In the genomic region with DNA sequence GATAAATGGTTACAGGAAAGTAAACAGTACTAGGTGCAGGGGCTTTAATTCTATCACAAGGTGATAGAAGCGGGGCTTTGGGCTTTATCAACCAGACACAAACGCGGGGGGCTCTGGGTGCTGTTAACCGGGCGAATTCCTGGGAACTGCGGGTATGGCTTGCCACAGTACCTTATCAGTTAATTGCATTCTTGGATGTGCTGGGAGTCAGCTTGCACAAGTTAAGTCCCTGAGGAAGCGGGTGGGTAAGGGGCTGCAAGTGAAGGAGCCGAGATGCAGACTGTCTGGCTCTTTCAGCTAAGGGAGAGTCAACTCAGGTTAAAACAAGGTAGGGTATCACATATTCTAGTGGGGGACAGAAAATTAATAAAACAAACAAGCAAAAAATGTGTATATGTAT, we compare ENCODE assay signal across 9 cellular contexts. TPM values are rescaled to one million over a fixed set of nuclear protein-coding genes. Genes with fewer than 3 reads are reported as not detected.
A peak's percentile ranks its signal among the peaks of the same experiment; 100 is the strongest.
DNase-seq lines count a peak whose midpoint lies in the region; ATAC-seq and TF ChIP-seq lines count a peak whose summit lies in the region.
"Had no signal": no experiment of that assay in that cellular context is flagged by ENCODE, and none has a peak within 500 bp of the region (broad histone marks: within the 10 kb centered on the region; RNA-seq: fewer than 3 reads in every experiment).

No MANE protein-coding gene starts in this region.

- no peak overlapping the region for H2BK20ac ChIP-seq in H9 (ENCODE audit: low read depth, low read length, poor library complexity, severe bottlenecking)

- no peak for ATAC-seq in natural killer cell treated with Interleukin-12 subunit alpha and Interleukin-12 subunit beta and Interleukin-15 and Interleukin-18, amount 100 ng/mL, for 72 hours
- ATAC-seq in GM18873 (IDR thresholded peaks at IDR 0.05; ENCODE audit: low FRiP score, unreplicated experiment): no peak

- H3K27ac ChIP-seq in duodenal mucosa (ENCODE audit: low read depth, low read length) (peak overlapping the region; percentile 71), H9 (ENCODE audit: insufficient read length, low read depth, low read length) (no peak overlapping the region)

- H3K23ac ChIP-seq in H9 (ENCODE audit: insufficient read length, low read depth, low read length): no peak overlapping the region

- no peaks in the 10 kb centered on the region for H3K79me2 ChIP-seq in H9 (ENCODE audit: insufficient read depth, low read length)

- H3K27me3 ChIP-seq in BJ (ENCODE audit: control insufficient read depth, insufficient read depth, low read length): no peaks in the 10 kb centered on the region
- no peaks in the 10 kb centered on the region for H3K27me3 ChIP-seq in MG63
- no peaks in the 10 kb centered on the region for H3K27me3 ChIP-seq in duodenal mucosa (ENCODE audit: control insufficient read depth in 1 of 2, insufficient read depth in 2 of 2, low read length in 2 of 2)
- H3K27me3 ChIP-seq in H9 (ENCODE audit: insufficient read depth, low read length): no peaks in the 10 kb centered on the region

- H2BK120ac ChIP-seq in H9 (ENCODE audit: low read depth, low read length, poor library complexity, severe bottlenecking): no peak overlapping the region

- peak overlapping the region; percentile 83 to 85 for H3K9ac ChIP-seq in duodenal mucosa (ENCODE audit: low read depth in 1 of 2, low read length in 2 of 2)
- H3K9ac ChIP-seq in H9 (ENCODE audit: extremely low read depth, insufficient read length, low read length): no peak overlapping the region

- no peak overlapping the region for H2AK5ac ChIP-seq in H9 (ENCODE audit: insufficient read length, low read length)

- H3K27ac Mint-ChIP-seq in natural killer cell treated with Interleukin-12 subunit alpha and Interleukin-12 subunit beta and Interleukin-15 and Interleukin-18, amount 100 ng/mL, for 72 hours: peak overlapping the region; percentile 99 to 100
- H3K27ac Mint-ChIP-seq in H9 (no peak overlapping the region; a peak in 1 of 7 replicates), chondrocyte (ENCODE audit: unreplicated experiment) (no peak overlapping the region)

- TF ChIP-seq CTCF in BJ (IDR thresholded peaks at IDR 0.05; ENCODE audit: insufficient read depth, low read depth, low read length) (no peak), H9 (conservative IDR thresholded peaks at IDR 0.05) (no peak), chondrocyte (IDR thresholded peaks at IDR 0.05) (no peak)

- no peak overlapping the region for H2BK5ac ChIP-seq in H9 (ENCODE audit: insufficient read length, low read length)

- H3K4me3 ChIP-seq in BJ (ENCODE audit: low read depth, low read length) (peak overlapping the region; percentile 42), MG63 (peak overlapping the region; percentile 44; the same call in 1 of the 2 replicates), duodenal mucosa (ENCODE audit: low read depth in 1 of 2, low read length in 2 of 2) (peak overlapping the region; percentile 88 to 98)

- POLR2A ChIA-PET in BJ (lab: Charles Lee): no interaction called here

- H3K4me2 ChIP-seq in H9 (ENCODE audit: insufficient read depth, insufficient read length, low read length): no peak overlapping the region

- no peak overlapping the region for H3K56ac ChIP-seq in H9 (ENCODE audit: insufficient read length, low read depth, low read length)

- peak overlapping the region; percentile 94 for H3K4me3 Mint-ChIP-seq in natural killer cell treated with Interleukin-12 subunit alpha and Interleukin-12 subunit beta and Interleukin-15 and Interleukin-18, amount 100 ng/mL, for 72 hours
- no peak overlapping the region for H3K4me3 Mint-ChIP-seq in H9
- no peak overlapping the region for H3K4me3 Mint-ChIP-seq in chondrocyte (ENCODE audit: unreplicated experiment)

- no peak overlapping the region for H2BK15ac ChIP-seq in H9 (ENCODE audit: low read depth, low read length)

- H3K4me1 ChIP-seq in duodenal mucosa (ENCODE audit: control insufficient read depth in 1 of 2, insufficient read depth in 2 of 2, low read length in 2 of 2): peaks cover 6 to 20% of the 10 kb centered on the region in 2 donors
- H3K4me1 ChIP-seq in H9 (ENCODE audit: insufficient read depth, low read length): no peaks in the 10 kb centered on the region

- WGBS in H9 (ENCODE audit: extremely low coverage, insufficient read length, low lambda C conversion rate): no CpG with 5 or more reads among the region's 8 CpGs

- no peaks in the 10 kb centered on the region for H3K27me3 Mint-ChIP-seq in natural killer cell treated with Interleukin-12 subunit alpha and Interleukin-12 subunit beta and Interleukin-15 and Interleukin-18, amount 100 ng/mL, for 72 hours
- H3K27me3 Mint-ChIP-seq in H9 (ENCODE audit: low read depth): no peaks in the 10 kb centered on the region
- peaks cover 3% of the 10 kb centered on the region for H3K27me3 Mint-ChIP-seq in chondrocyte (ENCODE audit: low read depth)

- no peak overlapping the region for H3T11ph ChIP-seq in H9 (ENCODE audit: low read length)

- CTCF ChIA-PET in BJ (lab: Yijun Ruan, JAX): no interaction called here

- no peak overlapping the region for H4K91ac ChIP-seq in H9 (ENCODE audit: insufficient read length, low read depth, low read length)

- H3K79me1 ChIP-seq in H9 (ENCODE audit: insufficient read depth, low read depth, low read length, poor library complexity, severe bottlenecking): no peaks in the 10 kb centered on the region

- peaks cover 65 to 86% of the 10 kb centered on the region in 2 donors for H3K4me1 Mint-ChIP-seq in natural killer cell treated with Interleukin-12 subunit alpha and Interleukin-12 subunit beta and Interleukin-15 and Interleukin-18, amount 100 ng/mL, for 72 hours (ENCODE audit: low read depth in 2 of 2)
- peaks cover 4 to 9% of the 10 kb centered on the region in 2 experiments; a peak in 1 of 4 replicates for H3K4me1 Mint-ChIP-seq in H9
- no peaks in the 10 kb centered on the region for H3K4me1 Mint-ChIP-seq in chondrocyte (ENCODE audit: low read depth)

- no peak overlapping the region for H3K14ac ChIP-seq in H9 (ENCODE audit: insufficient read depth, low read length)

- H3K36me3 Mint-ChIP-seq in natural killer cell treated with Interleukin-12 subunit alpha and Interleukin-12 subunit beta and Interleukin-15 and Interleukin-18, amount 100 ng/mL, for 72 hours: peaks cover 44% of the 10 kb centered on the region
- H3K36me3 Mint-ChIP-seq in H9 (ENCODE audit: insufficient read depth in 1 of 3, low read depth in 3 of 3): no peaks in the 10 kb centered on the region
- no peaks in the 10 kb centered on the region for H3K36me3 Mint-ChIP-seq in chondrocyte (ENCODE audit: low read depth)

- no peak overlapping the region for H4K8ac ChIP-seq in H9 (replicated peaks; ENCODE audit: insufficient read length, low read depth, low read length)

- no peak overlapping the region for H2AFZ ChIP-seq in H9 (ENCODE audit: low read length)

- H3K18ac ChIP-seq in H9 (ENCODE audit: insufficient read length, low read depth, low read length): no peak overlapping the region

- no peak overlapping the region for H3K4ac ChIP-seq in H9 (ENCODE audit: low read depth, low read length)

- H3K9me3 ChIP-seq in MG63 (no peaks in the 10 kb centered on the region), duodenal mucosa (ENCODE audit: control insufficient read depth in 1 of 2, low read length in 2 of 2) (no peaks in the 10 kb centered on the region), H9 (ENCODE audit: control insufficient read depth, low read depth, low read length) (no peaks in the 10 kb centered on the region)

- no peaks in the 10 kb centered on the region for H4K20me1 ChIP-seq in H9 (ENCODE audit: control insufficient read depth, insufficient read depth, insufficient read length)

- H3K23me2 ChIP-seq in H9 (ENCODE audit: insufficient read length, low read depth, low read length, poor library complexity, severe bottlenecking): no peaks in the 10 kb centered on the region

- no peaks in the 10 kb centered on the region for H3K9me3 Mint-ChIP-seq in natural killer cell treated with Interleukin-12 subunit alpha and Interleukin-12 subunit beta and Interleukin-15 and Interleukin-18, amount 100 ng/mL, for 72 hours
- no peaks in the 10 kb centered on the region for H3K9me3 Mint-ChIP-seq in H9
- H3K9me3 Mint-ChIP-seq in chondrocyte (ENCODE audit: low read depth): no peaks in the 10 kb centered on the region

- no peaks in the 10 kb centered on the region for H3K36me3 ChIP-seq in BJ (ENCODE audit: control insufficient read depth, insufficient read depth, low read length)
- H3K36me3 ChIP-seq in MG63: no peaks in the 10 kb centered on the region
- peaks cover 0 to 2% of the 10 kb centered on the region in 2 donors for H3K36me3 ChIP-seq in duodenal mucosa (ENCODE audit: control insufficient read depth in 1 of 2, insufficient read depth in 2 of 2, low read length in 2 of 2)

- no peak overlapping the region for H4K5ac ChIP-seq in H9 (ENCODE audit: insufficient read length, low read depth, low read length)

- H2BK12ac ChIP-seq in H9 (ENCODE audit: insufficient read length, low read depth, low read length): no peak overlapping the region

- DNase-seq in BJ (ENCODE audit: low read depth) (no peak), MG63 (no peak), germinal center (ENCODE audit: low spot score) (no peak), H9 (no peak), chondrocyte (ENCODE audit: low spot score) (no peak)
- no peak for DNase-seq in natural killer cell treated with Interleukin-12 subunit alpha and Interleukin-12 subunit beta and Interleukin-15 and Interleukin-18, amount 100 ng/mL, for 72 hours (ENCODE audit: low spot score)
- DNase-seq: NCI-H82 had no signal

RNA-seq across cellular contexts. Expression of a gene that starts 0.7 kb away (rescaled TPM):
- 1.2 and 1.4 TPM in 2 replicates for polyA plus RNA-seq in BJ (2011; rRNA removed)
- 0.67 and 0.90 TPM in 2 replicates for polyA minus RNA-seq in BJ (2011; rRNA and poly(A)+ RNA removed)
- 0.07 and 1.1 TPM in 2 replicates for total RNA-seq in MG63 (2014; rRNA removed; shearing (Covaris generic); ENCODE audit: low replicate concordance)
- 100 to 1,000 TPM in 1 of 2 donors, 10 to 100 TPM in 1; 38.5 to 123 TPM for total RNA-seq in natural killer cell treated with Interleukin-12 subunit alpha and Interleukin-12 subunit beta and Interleukin-15 and Interleukin-18, amount 100 ng/mL, for 72 hours
- not detected in 2 replicates for total RNA-seq in H9 (2021)
- not detected in 3 replicates for total RNA-seq in chondrocyte

RNA-seq across cellular contexts. Expression of a gene that starts 22.3 kb away (rescaled TPM):
- not detected in 2 replicates for polyA plus RNA-seq in BJ (2011; rRNA removed)
- polyA minus RNA-seq in BJ (2011; rRNA and poly(A)+ RNA removed): not detected in 2 replicates
- total RNA-seq in MG63 (2014; rRNA removed; shearing (Covaris generic); ENCODE audit: low replicate concordance): not detected in 2 replicates
- 1 to 10 TPM in 1 of 2 donors, not detected in 1; 1.3 TPM for total RNA-seq in natural killer cell treated with Interleukin-12 subunit alpha and Interleukin-12 subunit beta and Interleukin-15 and Interleukin-18, amount 100 ng/mL, for 72 hours
- not detected in 2 replicates for total RNA-seq in H9 (2021)
- not detected in 3 replicates for total RNA-seq in chondrocyte

Comparison
In these comparisons a context has a peak if more than half of its experiments do, and no peak if none do; other contexts are left out.
1. H3K4me3 ChIP-seq: peak in every context shown above with its lines; median percentile 93 in duodenal mucosa; 44 in MG63; 42 in BJ.
2. H3K27ac Mint-ChIP-seq: peak in natural killer cell treated with Interleukin-12 subunit alpha and Interleukin-12 subunit beta and Interleukin-15 and Interleukin-18, amount 100 ng/mL, for 72 hours (2 of 2); none in H9 (0 of 3) and chondrocyte (single experiment).
3. RNA of a gene that starts 0.7 kb away (total RNA-seq): 38.5 to 123 TPM in natural killer cell treated with Interleukin-12 subunit alpha and Interleukin-12 subunit beta and Interleukin-15 and Interleukin-18, amount 100 ng/mL, for 72 hours; 0.07 to 1.1 TPM in MG63, not detected in H9 and not detected in chondrocyte; every median in the first group is over 10 times any median in the second.